In the genomic region with DNA sequence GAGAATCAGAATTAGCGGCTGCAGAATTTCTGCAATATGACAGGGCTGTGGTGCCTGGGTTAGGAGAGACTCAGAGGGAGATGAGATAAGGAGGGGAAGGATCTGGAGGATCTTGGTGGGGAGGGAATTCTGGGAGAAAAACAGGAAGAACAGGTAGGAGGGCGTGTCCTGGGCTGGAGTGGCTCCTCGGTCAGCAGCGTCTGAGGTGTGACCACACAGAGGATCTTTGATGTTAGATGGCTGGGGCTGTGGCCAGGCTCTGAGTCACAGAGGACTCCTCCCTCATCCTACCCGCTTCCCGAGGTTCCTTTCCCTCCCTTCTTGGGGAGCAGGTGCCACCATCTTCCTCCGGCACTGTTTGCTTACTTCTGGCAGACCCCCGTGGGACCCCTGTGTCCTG, we compare ENCODE assay signal across 20 cellular contexts. TPM values are rescaled to one million over a fixed set of nuclear protein-coding genes. Genes with fewer than 3 reads are reported as not detected.
A peak's percentile ranks its signal among the peaks of the same experiment; 100 is the strongest.
DNase-seq lines count a peak whose midpoint lies in the region; ATAC-seq, FAIRE-seq and TF ChIP-seq lines count a peak whose summit lies in the region.
"Had no signal": no experiment of that assay in that cellular context is flagged by ENCODE, and none has a peak within 500 bp of the region (broad histone marks: within the 10 kb centered on the region; RNA-seq: fewer than 3 reads in every experiment).

No MANE protein-coding gene starts in this region.

- H2BK12ac ChIP-seq in H1 (ENCODE audit: low read depth, low read length) (peak overlapping the region; percentile 35; the same call in 1 of the 2 replicates), mesenchymal stem cell (ENCODE audit: low read length in 2 of 2) (no peak overlapping the region)

- TF ChIP-seq RAD21 in H1 (IDR thresholded peaks at IDR 0.05 in 1 of 2, conservative IDR thresholded peaks at IDR 0.05 in 1 of 2; ENCODE audit: low read depth in 2 of 2, low read length in 2 of 2): no peak

- H2BK20ac ChIP-seq in H1 (ENCODE audit: low read length): no peak overlapping the region

- H3K79me2 ChIP-seq in H1 (ENCODE audit: control insufficient read depth in 1 of 2, insufficient read depth in 2 of 2, low read length in 2 of 2): no peaks in the 10 kb centered on the region

- H2BK5ac ChIP-seq in H1 (ENCODE audit: low read depth, low read length) (no peak overlapping the region), mesenchymal stem cell (ENCODE audit: low read depth, low read length, poor library complexity, severe bottlenecking) (no peak overlapping the region)

- H3K23ac ChIP-seq in H1 (ENCODE audit: insufficient read length): no peak overlapping the region
- no peak overlapping the region for H3K23ac ChIP-seq in mesenchymal stem cell (ENCODE audit: low read length in 2 of 2)

- H4K5ac ChIP-seq in H1 (ENCODE audit: insufficient read length, low read depth, low read length): no peak overlapping the region

- TF ChIP-seq POLR2A in H1 (IDR thresholded peaks at IDR 0.05; ENCODE audit: control extremely low read depth in 1 of 2, low read depth in 2 of 2, low read length in 2 of 2): no peak
- TF ChIP-seq POLR2A in spleen (IDR thresholded peaks at IDR 0.05): no peak
- TF ChIP-seq POLR2A in esophagus muscularis mucosa (IDR thresholded peaks at IDR 0.05; ENCODE audit: low read depth): no peak

- H3K79me1 ChIP-seq in H1 (ENCODE audit: low read depth, low read length) (no peaks in the 10 kb centered on the region), mesenchymal stem cell (replicated peaks; ENCODE audit: low read length, poor library complexity, severe bottlenecking) (no peaks in the 10 kb centered on the region)

- no TSS peak for BruUV-seq in Caco-2 (replicated peaks; lab: Mats Ljungman, UMichigan)

- no peak for ATAC-seq in CD8-positive, alpha-beta T cell
- ATAC-seq: natural killer cell had no signal

- CTCF ChIA-PET in Caco-2 (lab: Charles Lee): no interaction called here
- CTCF ChIA-PET in H1 (lab: Charles Lee; ENCODE audit: partially characterized antibody): no interaction called here
- CTCF ChIA-PET in CD8-positive, alpha-beta T cell (lab: Charles Lee): no interaction called here

- H2AFZ ChIP-seq in H1 (ENCODE audit: low read length): no peak overlapping the region
- H2AFZ ChIP-seq in mesenchymal stem cell (ENCODE audit: low read depth, low read length): no peak overlapping the region

- H3K18ac ChIP-seq in H1 (ENCODE audit: extremely low read depth, low read length) (no peak overlapping the region), mesenchymal stem cell (ENCODE audit: low read depth in 1 of 2, low read length in 2 of 2) (no peak overlapping the region)

- no peak overlapping the region for H3K56ac ChIP-seq in H1 (replicated peaks; ENCODE audit: insufficient read length, low read depth, low read length)

- H3K4ac ChIP-seq in H1 (replicated peaks; ENCODE audit: insufficient read length, low read depth, low read length) (no peak overlapping the region), mesenchymal stem cell (ENCODE audit: low read depth in 1 of 2, low read length in 2 of 2) (no peak overlapping the region)

- H4K20me1 ChIP-seq in H1 (replicated peaks in 1 of 2; ENCODE audit: control insufficient read depth in 1 of 2, insufficient read depth in 2 of 2, low read length in 2 of 2): no peaks in the 10 kb centered on the region

- 50% methylated on average over 8 of the region's 8 CpGs; no CpG with 5 or more reads in 1 of the 2 experiments for WGBS in H1 (ENCODE audit: extremely low coverage in 1 of 2, insufficient coverage in 1 of 2, insufficient read length in 1 of 2, insufficient replicate concordance in 2 of 2, low coverage in 1 of 2, low lambda C conversion rate in 2 of 2, missing lambda C conversion rate in 1 of 2), 2 experiments
- 22% methylated on average over 8 of the region's 8 CpGs for WGBS in mesenchymal stem cell
- 25 to 42% (median 30%) methylated on average over 8 of the region's 8 CpGs for WGBS in spleen, 5 donors
- 16% methylated on average over 8 of the region's 8 CpGs for WGBS in esophagus muscularis mucosa

- H3K36me3 Mint-ChIP-seq in Caco-2 (ENCODE audit: insufficient read depth, unreplicated experiment): peaks cover 5% of the 10 kb centered on the region
- H3K36me3 Mint-ChIP-seq in CD8-positive, alpha-beta T cell: no peaks in the 10 kb centered on the region
- H3K36me3 Mint-ChIP-seq: natural killer cell had no signal

- no peak overlapping the region for H2BK120ac ChIP-seq in H1 (replicated peaks; ENCODE audit: low read depth, low read length)
- H2BK120ac ChIP-seq in mesenchymal stem cell (ENCODE audit: low read depth, low read length): no peak overlapping the region

- H3K36me3 ChIP-seq in Caco-2 (ENCODE audit: control insufficient read depth, insufficient read depth, low read length) (no peaks in the 10 kb centered on the region), H1 (ENCODE audit: control insufficient read depth in 2 of 4, insufficient read depth in 4 of 4, low read length in 3 of 4) (0 out of 8 replicates have a peak, but pooled peaks cover 0 to 3% (median 0%) of the 10 kb centered on the region in 4 experiments), mesenchymal stem cell (ENCODE audit: control insufficient read depth in 1 of 2, insufficient read depth in 2 of 2, low read depth in 1 of 2, low read length in 2 of 2) (no peaks in the 10 kb centered on the region), spleen (no peaks in the 10 kb centered on the region), esophagus muscularis mucosa (no peaks in the 10 kb centered on the region)
- H3K36me3 ChIP-seq in CD8-positive, alpha-beta T cell (ENCODE audit: insufficient read depth, low read length): no peaks in the 10 kb centered on the region
- H3K36me3 ChIP-seq: HAP-1, right atrium auricular region had no signal

- H3K9ac ChIP-seq in H1 (replicated peaks in 1 of 4; ENCODE audit: extremely low read depth in 1 of 4, low read depth in 3 of 4, low read length in 3 of 4): no peak overlapping the region
- no peak overlapping the region for H3K9ac ChIP-seq in mesenchymal stem cell (ENCODE audit: low read length)

- DNase-seq in Caco-2 (peak; percentile 60 to 86), LNCaP clone FGC (ENCODE audit: low read depth) (peak; percentile 14), H1 (ENCODE audit: low read depth in 1 of 2, low spot score in 2 of 2) (no peak), mesenchymal stem cell (no peak), spleen (no peak), esophagus muscularis mucosa (ENCODE audit: extremely low spot score) (no peak), NCI-H1930 (lab: John Stamatoyannopoulos, UW) (no peak)
- DNase-seq in CD8-positive, alpha-beta T cell: no peak
- DNase-seq: activated CD8-positive, alpha-beta memory T cell treated with anti-CD3 and anti-CD28 coated beads for 24 hours; COR-L47; head of caudate nucleus; KBM-7; natural killer cell; NCI-H1417 treated with DMSO at 0.1 percent for 48 hours; NCI-H510A; SW 1271 had no signal

- no peak overlapping the region; the same call in 1 of the 2 replicates for H2BK15ac ChIP-seq in H1 (ENCODE audit: low read length)
- H2BK15ac ChIP-seq in mesenchymal stem cell (ENCODE audit: low read depth, poor library complexity, severe bottlenecking): peak overlapping the region; percentile 52

- H3K14ac ChIP-seq in H1 (ENCODE audit: insufficient read length) (no peak overlapping the region), mesenchymal stem cell (ENCODE audit: low read length in 2 of 2) (no peak overlapping the region)

- H3K4me1 ChIP-seq in Caco-2 (peaks cover 14% of the 10 kb centered on the region; the same call in 1 of the 2 replicates), H1 (replicated peaks in 1 of 4; ENCODE audit: control insufficient read depth in 3 of 4, insufficient read depth in 4 of 4, low read length in 3 of 4) (peaks cover 3 to 29% (median 15%) of the 10 kb centered on the region in 4 experiments; a peak in 6 of 7 replicates), mesenchymal stem cell (ENCODE audit: control insufficient read depth, insufficient read depth, low read depth, low read length) (no peaks in the 10 kb centered on the region), spleen (no peaks in the 10 kb centered on the region), esophagus muscularis mucosa (no peaks in the 10 kb centered on the region)
- no peaks in the 10 kb centered on the region for H3K4me1 ChIP-seq in CD8-positive, alpha-beta T cell (ENCODE audit: insufficient read depth, low read length)
- H3K4me1 ChIP-seq: HAP-1, right atrium auricular region had no signal

- H3K9me3 Mint-ChIP-seq in Caco-2 (ENCODE audit: unreplicated experiment): no peaks in the 10 kb centered on the region
- no peaks in the 10 kb centered on the region for H3K9me3 Mint-ChIP-seq in CD8-positive, alpha-beta T cell
- H3K9me3 Mint-ChIP-seq: natural killer cell had no signal

- intact Hi-C loops in Caco-2 (cut with micrococcal nuclease; ENCODE audit: unreplicated experiment): no loop called here
- intact Hi-C loops in CD8-positive, alpha-beta T cell (cut with DNase I, micrococcal nuclease): no loop called here
- intact Hi-C loops in spleen (cut with DNase I; ENCODE audit: low total_unique reads): no loop called here
- intact Hi-C loops in esophagus muscularis mucosa (cut with DNase I): no loop called here

- H3K27ac ChIP-seq in H1 (ENCODE audit: low read depth, low read length) (no peak overlapping the region), mesenchymal stem cell (ENCODE audit: low read length, poor library complexity, severe bottlenecking) (no peak overlapping the region), spleen (no peak overlapping the region), esophagus muscularis mucosa (replicated peaks in 1 of 4) (no peak overlapping the region)
- H3K27ac ChIP-seq in CD8-positive, alpha-beta T cell (ENCODE audit: low read depth, low read length): no peak overlapping the region
- H3K27ac ChIP-seq: right atrium auricular region had no signal

- peaks cover 7% of the 10 kb centered on the region for H3K4me1 Mint-ChIP-seq in Caco-2 (ENCODE audit: low read depth, unreplicated experiment)
- H3K4me1 Mint-ChIP-seq in CD8-positive, alpha-beta T cell (ENCODE audit: low read depth): no peaks in the 10 kb centered on the region
- H3K4me1 Mint-ChIP-seq: natural killer cell had no signal

- peak overlapping the region; percentile 11 for H3K27ac Mint-ChIP-seq in Caco-2 (ENCODE audit: unreplicated experiment)
- H3K27ac Mint-ChIP-seq in CD8-positive, alpha-beta T cell: no peak overlapping the region
- H3K27ac Mint-ChIP-seq: natural killer cell had no signal

- H3K4me3 ChIP-seq in Caco-2 (ENCODE audit: low read depth, low read length) (no peak overlapping the region), LNCaP clone FGC (ENCODE audit: low read depth, low read length) (no peak overlapping the region), H1 (ENCODE audit: extremely low read depth in 1 of 4, insufficient read depth in 2 of 4, low read depth in 3 of 4, low read length in 4 of 4) (no peak overlapping the region), mesenchymal stem cell (ENCODE audit: insufficient read depth in 1 of 2, low read depth in 1 of 2, low read length in 2 of 2) (no peak overlapping the region), spleen (no peak overlapping the region), esophagus muscularis mucosa (no peak overlapping the region)
- H3K4me3 ChIP-seq in CD8-positive, alpha-beta T cell (ENCODE audit: low read depth, low read length): no peak overlapping the region
- H3K4me3 ChIP-seq: HAP-1, right atrium auricular region had no signal

- no peak for FAIRE-seq in H1 (lab: Jason Lieb, UNC)
- FAIRE-seq: endothelial cell of umbilical vein had no signal

- TF ChIP-seq EP300 in H1 (IDR thresholded peaks at IDR 0.05; ENCODE audit: borderline replicate concordance in 1 of 2, low read depth in 2 of 2, low read length in 2 of 2) (no peak), esophagus muscularis mucosa (IDR thresholded peaks at IDR 0.05) (no peak)

- peaks cover 2% of the 10 kb centered on the region for H3K27me3 Mint-ChIP-seq in Caco-2 (ENCODE audit: insufficient read depth, unreplicated experiment)
- H3K27me3 Mint-ChIP-seq in CD8-positive, alpha-beta T cell (ENCODE audit: low read depth): peaks cover 60% of the 10 kb centered on the region

- TF ChIP-seq CTCF in Caco-2 (IDR thresholded peaks at IDR 0.05; ENCODE audit: insufficient read depth in 1 of 2, low read depth in 1 of 2, low read length in 1 of 2, severe bottlenecking in 1 of 2, unreplicated experiment in 1 of 2): no peak
- no peak for TF ChIP-seq CTCF in LNCaP clone FGC (IDR thresholded peaks at IDR 0.05; ENCODE audit: control insufficient read depth, extremely low read depth, insufficient read depth)
- no peak for TF ChIP-seq CTCF in H1 (IDR thresholded peaks at IDR 0.05; ENCODE audit: control extremely low read depth in 1 of 3, insufficient read depth in 1 of 3, low read depth in 1 of 3, low read length in 3 of 3)
- no peak for TF ChIP-seq CTCF in CD8-positive, alpha-beta T cell (IDR thresholded peaks at IDR 0.05)
- no peak for TF ChIP-seq CTCF in spleen (IDR thresholded peaks at IDR 0.05 in 8 of 11, conservative IDR thresholded peaks at IDR 0.05 in 3 of 11)
- no peak for TF ChIP-seq CTCF in esophagus muscularis mucosa (IDR thresholded peaks at IDR 0.05)

- H4K8ac ChIP-seq in H1 (ENCODE audit: extremely low read depth, insufficient read depth, low read length) (no peak overlapping the region), mesenchymal stem cell (ENCODE audit: low read length) (no peak overlapping the region)

- H2AK5ac ChIP-seq in H1 (ENCODE audit: low read depth, low read length) (no peak overlapping the region), mesenchymal stem cell (ENCODE audit: low read length, severe bottlenecking) (no peak overlapping the region)

- POLR2A ChIA-PET in Caco-2 (lab: Charles Lee): no interaction called here
- POLR2A ChIA-PET in H1 (lab: Charles Lee; ENCODE audit: partially characterized antibody): no interaction called here
- POLR2A ChIA-PET in CD8-positive, alpha-beta T cell (lab: Charles Lee): no interaction called here

- H3K4me3 Mint-ChIP-seq in Caco-2 (ENCODE audit: unreplicated experiment): peak overlapping the region; percentile 18
- no peak overlapping the region for H3K4me3 Mint-ChIP-seq in CD8-positive, alpha-beta T cell
- H3K4me3 Mint-ChIP-seq: natural killer cell had no signal

- H4K91ac ChIP-seq in H1 (replicated peaks; ENCODE audit: insufficient read length, low read length): peak overlapping the region; percentile 23
- H4K91ac ChIP-seq in mesenchymal stem cell (ENCODE audit: low read length): no peak overlapping the region

- H3K23me2 ChIP-seq in H1 (ENCODE audit: low read depth, low read length): no peaks in the 10 kb centered on the region

- H3K4me2 ChIP-seq in H1 (ENCODE audit: insufficient read depth in 1 of 2, low read depth in 2 of 2, low read length in 2 of 2) (peak overlapping the region; percentile 22 to 44; a peak in 2 of 4 replicates), mesenchymal stem cell (ENCODE audit: low read length, poor library complexity, severe bottlenecking) (no peak overlapping the region)

- H3K27me3 ChIP-seq in Caco-2 (replicated peaks; ENCODE audit: control insufficient read depth, insufficient read depth, low read length) (no peaks in the 10 kb centered on the region), H1 (replicated peaks in 1 of 4; ENCODE audit: control insufficient read depth in 3 of 4, extremely low read depth in 1 of 4, insufficient read depth in 3 of 4, low read length in 3 of 4) (peaks cover 0 to under 1% (median 0%) of the 10 kb centered on the region in 4 experiments; a peak in 1 of 7 replicates), mesenchymal stem cell (ENCODE audit: control insufficient read depth in 1 of 2, insufficient read depth in 1 of 2, low read length in 2 of 2) (peaks cover 0 to 37% of the 10 kb centered on the region in 2 experiments), spleen (replicated peaks in 1 of 7) (peaks cover 0 to 61% (median 0%) of the 10 kb centered on the region in 7 donors), esophagus muscularis mucosa (peaks cover 0 to 81% (median 2%) of the 10 kb centered on the region in 4 donors)
- no peaks in the 10 kb centered on the region for H3K27me3 ChIP-seq in CD8-positive, alpha-beta T cell (ENCODE audit: insufficient read depth, low read length)
- H3K27me3 ChIP-seq: right atrium auricular region had no signal

- H3K9me3 ChIP-seq in Caco-2 (no peaks in the 10 kb centered on the region), H1 (ENCODE audit: insufficient read depth in 2 of 2, low read depth in 1 of 2, low read length in 1 of 2) (no peaks in the 10 kb centered on the region), mesenchymal stem cell (ENCODE audit: control insufficient read depth, low read length) (no peaks in the 10 kb centered on the region), spleen (no peaks in the 10 kb centered on the region), esophagus muscularis mucosa (no peaks in the 10 kb centered on the region)
- no peaks in the 10 kb centered on the region for H3K9me3 ChIP-seq in CD8-positive, alpha-beta T cell (ENCODE audit: low read length)
- H3K9me3 ChIP-seq: HAP-1, right atrium auricular region had no signal

RNA-seq across cellular contexts. Expression of a gene that starts 6.4 kb away (rescaled TPM):
- total RNA-seq in Caco-2 (2022) (1.3 and 1.5 TPM in 2 replicates), spleen (1 to 10 TPM in 5 of 7 donors, under 1 TPM in 1, not detected in 1; 0.79 to 9.5 (median 3.0) TPM), esophagus muscularis mucosa (not detected)
- total RNA-seq in H1 (2021; fragmentation: NEBNext Ultra II Directional; extraction: Animal tissue kit (Norgen Biotek cat#: 25700)): 0.55 and 0.69 TPM in 2 replicates
- polyA plus RNA-seq in H1 (2011; rRNA removed) (2.6 and 3.2 TPM in 2 replicates), spleen (1 to 10 TPM in 1 of 3 donors, under 1 TPM in 2; 0.43 to 5.8 (median 0.80) TPM)
- 2.5 TPM for polyA plus RNA-seq in H1 (2011; cell fraction: cytosol; rRNA removed)
- 1.7 TPM for polyA plus RNA-seq in H1 (2011; cell fraction: nucleus; rRNA removed)
- polyA plus RNA-seq in H1 (2012, experiment 1 of 2): 1.3 to 2.5 TPM (median 2.3 TPM) in 4 replicates
- polyA plus RNA-seq in H1 (2012, experiment 2 of 2): 2.4 TPM
- 1.4 TPM for polyA plus RNA-seq in H1 (2013, experiment 1 of 2)
- 1.8 TPM for polyA plus RNA-seq in H1 (2013, experiment 2 of 2)
- polyA minus RNA-seq in H1 (2011; rRNA and poly(A)+ RNA removed): 1.3 and 2.0 TPM in 2 replicates
- polyA minus RNA-seq in H1 (2011; cell fraction: cytosol; rRNA and poly(A)+ RNA removed): not detected
- 0.60 TPM for polyA minus RNA-seq in H1 (2011; cell fraction: nucleus; rRNA and poly(A)+ RNA removed)
- polyA plus RNA-seq in mesenchymal stem cell (2013, experiment 1 of 2): not detected
- not detected for polyA plus RNA-seq in mesenchymal stem cell (2013, experiment 2 of 2)
- not detected for total RNA-seq in CD8-positive, alpha-beta T cell
- total RNA-seq: endothelial cell of umbilical vein, natural killer cell, right atrium auricular region had no signal

RNA-seq across cellular contexts. Expression of a gene that starts 8.0 kb away (rescaled TPM):
- not detected in 2 replicates for total RNA-seq in Caco-2 (2022)
- total RNA-seq in H1 (2021; fragmentation: NEBNext Ultra II Directional; extraction: Animal tissue kit (Norgen Biotek cat#: 25700)): 0.55 and 0.73 TPM in 2 replicates
- 1.4 and 2.1 TPM in 2 replicates for polyA plus RNA-seq in H1 (2011; rRNA removed)
- 1.6 TPM for polyA plus RNA-seq in H1 (2011; cell fraction: cytosol; rRNA removed)
- 3.5 TPM for polyA plus RNA-seq in H1 (2011; cell fraction: nucleus; rRNA removed)
- polyA plus RNA-seq in H1 (2012, experiment 1 of 2): 1.0 to 1.7 TPM (median 1.4 TPM) in 4 replicates
- polyA plus RNA-seq in H1 (2012, experiment 2 of 2): 0.35 TPM
- 0.87 TPM for polyA plus RNA-seq in H1 (2013, experiment 1 of 2)
- 0.90 TPM for polyA plus RNA-seq in H1 (2013, experiment 2 of 2)
- 0.39 and 0.57 TPM in 2 replicates for polyA minus RNA-seq in H1 (2011; rRNA and poly(A)+ RNA removed)
- polyA minus RNA-seq in H1 (2011; cell fraction: cytosol; rRNA and poly(A)+ RNA removed): 1.3 TPM
- 1.3 TPM for polyA minus RNA-seq in H1 (2011; cell fraction: nucleus; rRNA and poly(A)+ RNA removed)
- not detected for polyA plus RNA-seq in mesenchymal stem cell (2013, experiment 1 of 2)
- polyA plus RNA-seq in mesenchymal stem cell (2013, experiment 2 of 2): not detected
- not detected for total RNA-seq in CD8-positive, alpha-beta T cell
- 1 to 10 TPM in 1 of 7 donors, under 1 TPM in 1, not detected in 5; 0.23 to 1.6 TPM for total RNA-seq in spleen
- under 1 TPM; 0.03 to 0.45 (median 0.09) TPM for polyA plus RNA-seq in spleen
- under 1 TPM in 2 of 4 donors, not detected in 2; 0.32 to 0.33 TPM for total RNA-seq in esophagus muscularis mucosa
- total RNA-seq: endothelial cell of umbilical vein, natural killer cell, temporal lobe had no signal
- polyA plus RNA-seq: endothelial cell of umbilical vein had no signal

RNA-seq across cellular contexts. Expression of a gene that starts 22.9 kb away (rescaled TPM):
- not detected in 2 replicates for total RNA-seq in Caco-2 (2022)
- 0.55 and 0.76 TPM in 2 replicates for total RNA-seq in H1 (2021; fragmentation: NEBNext Ultra II Directional; extraction: Animal tissue kit (Norgen Biotek cat#: 25700))
- polyA plus RNA-seq in H1 (2011; rRNA removed): 1.7 and 2.0 TPM in 2 replicates
- 1.2 TPM for polyA plus RNA-seq in H1 (2011; cell fraction: cytosol; rRNA removed)
- 1.1 TPM for polyA plus RNA-seq in H1 (2011; cell fraction: nucleus; rRNA removed)
- 0.34 to 0.86 TPM (median 0.69 TPM) in 4 replicates for polyA plus RNA-seq in H1 (2012, experiment 1 of 2)
- 0.63 TPM for polyA plus RNA-seq in H1 (2012, experiment 2 of 2)
- polyA plus RNA-seq in H1 (2013, experiment 1 of 2): 0.73 TPM
- polyA plus RNA-seq in H1 (2013, experiment 2 of 2): 0.77 TPM
- 0.25 and 0.78 TPM in 2 replicates for polyA minus RNA-seq in H1 (2011; rRNA and poly(A)+ RNA removed)
- polyA minus RNA-seq in H1 (2011; cell fraction: cytosol; rRNA and poly(A)+ RNA removed): not detected
- polyA minus RNA-seq in H1 (2011; cell fraction: nucleus; rRNA and poly(A)+ RNA removed): not detected
- not detected for polyA plus RNA-seq in mesenchymal stem cell (2013, experiment 1 of 2)
- polyA plus RNA-seq in mesenchymal stem cell (2013, experiment 2 of 2): not detected
- not detected for total RNA-seq in CD8-positive, alpha-beta T cell
- total RNA-seq in spleen: under 1 TPM in 1 of 7 donors, not detected in 6; 0.79 TPM
- polyA plus RNA-seq in spleen: under 1 TPM in 1 of 3 donors, not detected in 2; 0.13 TPM
- total RNA-seq in esophagus muscularis mucosa: not detected
- total RNA-seq: endothelial cell of umbilical vein, natural killer cell, temporal lobe had no signal
- polyA plus RNA-seq: endothelial cell of umbilical vein had no signal

RNA-seq across cellular contexts. Expression of a gene that starts 25.6 kb away (rescaled TPM):
- total RNA-seq in Caco-2 (2022) (1.7 TPM in 1 of 2 replicates, not detected in the other), spleen (not detected), esophagus muscularis mucosa (not detected)
- 2.1 and 2.9 TPM in 2 replicates for total RNA-seq in H1 (2021; fragmentation: NEBNext Ultra II Directional; extraction: Animal tissue kit (Norgen Biotek cat#: 25700))
- polyA plus RNA-seq in H1 (2011; rRNA removed) (3.6 and 7.1 TPM in 2 replicates), spleen (under 1 TPM in 1 of 3 donors, not detected in 2; 0.56 TPM)
- polyA plus RNA-seq in H1 (2011; cell fraction: cytosol; rRNA removed): 6.5 TPM
- 8.0 TPM for polyA plus RNA-seq in H1 (2011; cell fraction: nucleus; rRNA removed)
- polyA plus RNA-seq in H1 (2012, experiment 1 of 2): 3.4 to 7.9 TPM (median 5.6 TPM) in 4 replicates
- 4.1 TPM for polyA plus RNA-seq in H1 (2012, experiment 2 of 2)
- polyA plus RNA-seq in H1 (2013, experiment 1 of 2): 6.8 TPM
- 6.9 TPM for polyA plus RNA-seq in H1 (2013, experiment 2 of 2)
- 3.4 and 3.5 TPM in 2 replicates for polyA minus RNA-seq in H1 (2011; rRNA and poly(A)+ RNA removed)
- not detected for polyA minus RNA-seq in H1 (2011; cell fraction: cytosol; rRNA and poly(A)+ RNA removed)
- polyA minus RNA-seq in H1 (2011; cell fraction: nucleus; rRNA and poly(A)+ RNA removed): 3.7 TPM
- polyA plus RNA-seq in mesenchymal stem cell (2013, experiment 1 of 2): not detected
- not detected for polyA plus RNA-seq in mesenchymal stem cell (2013, experiment 2 of 2)
- total RNA-seq in CD8-positive, alpha-beta T cell: not detected
- total RNA-seq: endothelial cell of umbilical vein, natural killer cell, temporal lobe had no signal
- polyA plus RNA-seq: endothelial cell of umbilical vein had no signal

RNA-seq across cellular contexts. Expression of a gene that starts 43.7 kb away (rescaled TPM):
- total RNA-seq in Caco-2 (2022): not detected in 2 replicates
- total RNA-seq in H1 (2021; fragmentation: NEBNext Ultra II Directional; extraction: Animal tissue kit (Norgen Biotek cat#: 25700)): 4.5 and 4.8 TPM in 2 replicates
- polyA plus RNA-seq in H1 (2011; rRNA removed): 9.7 and 12.4 TPM in 2 replicates
- polyA plus RNA-seq in H1 (2011; cell fraction: cytosol; rRNA removed): 6.7 TPM
- polyA plus RNA-seq in H1 (2011; cell fraction: nucleus; rRNA removed): 10.1 TPM
- 3.2 to 8.2 TPM (median 5.5 TPM) in 4 replicates for polyA plus RNA-seq in H1 (2012, experiment 1 of 2)
- 4.7 TPM for polyA plus RNA-seq in H1 (2012, experiment 2 of 2)
- polyA plus RNA-seq in H1 (2013, experiment 1 of 2): 6.3 TPM
- 7.3 TPM for polyA plus RNA-seq in H1 (2013, experiment 2 of 2)
- polyA minus RNA-seq in H1 (2011; rRNA and poly(A)+ RNA removed): 2.9 and 6.9 TPM in 2 replicates
- polyA minus RNA-seq in H1 (2011; cell fraction: cytosol; rRNA and poly(A)+ RNA removed): 4.3 TPM
- polyA minus RNA-seq in H1 (2011; cell fraction: nucleus; rRNA and poly(A)+ RNA removed): 4.5 TPM
- polyA plus RNA-seq in mesenchymal stem cell (2013, experiment 1 of 2): not detected
- polyA plus RNA-seq in mesenchymal stem cell (2013, experiment 2 of 2): not detected
- total RNA-seq in CD8-positive, alpha-beta T cell: not detected
- total RNA-seq in spleen: not detected
- under 1 TPM; 0.06 to 0.13 (median 0.09) TPM for polyA plus RNA-seq in spleen
- not detected for total RNA-seq in esophagus muscularis mucosa
- total RNA-seq: endothelial cell of umbilical vein, natural killer cell, temporal lobe had no signal
- polyA plus RNA-seq: endothelial cell of umbilical vein had no signal

Comparison
In these comparisons a context has a peak if more than half of its experiments do, and no peak if none do; other contexts are left out.
1. DNase-seq: peak in Caco-2 (2 of 2) and LNCaP clone FGC (single experiment); none in H1 (0 of 2), mesenchymal stem cell (single experiment), CD8-positive, alpha-beta T cell (0 of 7), spleen (single experiment), esophagus muscularis mucosa (single experiment) and NCI-H1930 (0 of 2).